10 cellular contexts compared by ENCODE assay signal in the genomic region with DNA sequence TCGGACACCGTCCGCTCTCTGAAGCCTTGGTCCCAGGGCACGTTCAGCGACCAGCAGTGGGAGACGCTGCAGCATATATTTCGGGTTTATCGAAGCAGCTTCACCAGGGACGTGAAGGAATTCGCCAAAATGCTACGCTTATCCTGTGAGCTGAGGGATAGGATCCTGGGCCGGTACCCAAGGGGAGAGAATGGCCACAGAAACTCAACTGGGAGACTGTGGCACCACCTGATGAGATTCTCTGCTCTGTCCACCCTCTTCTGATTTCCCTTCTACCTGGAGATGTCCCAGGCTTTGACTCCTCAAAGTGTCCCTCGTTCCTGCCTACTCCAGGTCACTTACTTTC. TPM values are rescaled to one million over a fixed set of nuclear protein-coding genes. Genes with fewer than 3 reads are reported as not detected.
A peak's percentile ranks its signal among the peaks of the same experiment; 100 is the strongest.
DNase-seq lines count a peak whose midpoint lies in the region; ATAC-seq and TF ChIP-seq lines count a peak whose summit lies in the region.
"Had no signal": no experiment of that assay in that cellular context is flagged by ENCODE, and none has a peak within 500 bp of the region (broad histone marks: within the 10 kb centered on the region; RNA-seq: fewer than 3 reads in every experiment).

No MANE protein-coding gene starts in this region.

- H3K9me3 Mint-ChIP-seq in T-helper 1 cell treated with Interleukin-12 subunit alpha and Interleukin-12 subunit beta and Interleukin-4 antibody, amounts not matched to agents 30 μg/mL and 1 μg/mL, for 36 hours = no peaks in the 10 kb centered on the region
- H3K9me3 Mint-ChIP-seq in stimulated activated naive CD8-positive, alpha-beta T cell treated with anti-CD3 and anti-CD28 coated beads, Interleukin-15, amount 100 ng/mL, for 72 hours = no peaks in the 10 kb centered on the region

- peaks cover 61% of the 10 kb centered on the region for H3K27me3 Mint-ChIP-seq in T-helper 1 cell treated with Interleukin-12 subunit alpha and Interleukin-12 subunit beta and Interleukin-4 antibody, amounts not matched to agents 30 μg/mL and 1 μg/mL, for 36 hours (ENCODE audit: low read depth)
- H3K27me3 Mint-ChIP-seq in stimulated activated naive CD8-positive, alpha-beta T cell treated with anti-CD3 and anti-CD28 coated beads, Interleukin-15, amount 100 ng/mL, for 72 hours = peaks cover 78% of the 10 kb centered on the region

- no peaks in the 10 kb centered on the region for H3K36me3 Mint-ChIP-seq in T-helper 1 cell treated with Interleukin-12 subunit alpha and Interleukin-12 subunit beta and Interleukin-4 antibody, amounts not matched to agents 30 μg/mL and 1 μg/mL, for 36 hours (ENCODE audit: low read depth)

- H3K27me3 ChIP-seq in ascending aorta = no peaks in the 10 kb centered on the region
- no peaks in the 10 kb centered on the region for H3K27me3 ChIP-seq in right lobe of liver

- WGBS in right lobe of liver (ENCODE audit: insufficient coverage, low coverage, low lambda C conversion rate, missing lambda C conversion rate) = 38% methylated on average over 8 of the region's 13 CpGs

- peaks cover 0 to 8% of the 10 kb centered on the region in 2 donors for H3K4me1 ChIP-seq in ascending aorta
- peaks cover 0 to 30% (median 7%) of the 10 kb centered on the region in 4 donors for H3K4me1 ChIP-seq in right lobe of liver

- DNase-seq in T-helper 1 cell (no peak), ascending aorta (ENCODE audit: low spot score in 2 of 2) (no peak), right lobe of liver (no peak), SKM-1 (lab: John Stamatoyannopoulos, UW; ENCODE audit: unreplicated experiment) (no peak), C1 segment of cervical spinal cord (lab: John Stamatoyannopoulos, UW) (no peak)
- no peak for DNase-seq in stimulated activated naive CD8-positive, alpha-beta T cell treated with anti-CD3 and anti-CD28 coated beads, Interleukin-15, amount 100 ng/mL, for 72 hours
- DNase-seq in activated CD8-positive, alpha-beta memory T cell treated with anti-CD3 and anti-CD28 coated beads, Interleukin-2, amount 50 U/mL, for 4 hours = no peak
- DNase-seq: NK-92 treated with Interleukin-12 subunit alpha and Interleukin-12 subunit beta, amount 100 ng/mL, for 24 hours; stimulated activated naive CD4-positive, alpha-beta T cell had no signal

- H3K27ac ChIP-seq in ascending aorta (no peak overlapping the region), right lobe of liver (no peak overlapping the region)

- no peak for TF ChIP-seq CTCF in ascending aorta (IDR thresholded peaks at IDR 0.05)
- no peak for TF ChIP-seq CTCF in right lobe of liver (IDR thresholded peaks at IDR 0.05)

- peak overlapping the region; percentile 78 for H3K4me3 Mint-ChIP-seq in T-helper 1 cell treated with Interleukin-12 subunit alpha and Interleukin-12 subunit beta and Interleukin-4 antibody, amounts not matched to agents 30 μg/mL and 1 μg/mL, for 36 hours
- peak overlapping the region; percentile 86 to 93 for H3K4me3 Mint-ChIP-seq in stimulated activated naive CD8-positive, alpha-beta T cell treated with anti-CD3 and anti-CD28 coated beads, Interleukin-15, amount 100 ng/mL, for 72 hours

- H3K27ac Mint-ChIP-seq in T-helper 1 cell treated with Interleukin-12 subunit alpha and Interleukin-12 subunit beta and Interleukin-4 antibody, amounts not matched to agents 30 μg/mL and 1 μg/mL, for 36 hours = no peak overlapping the region
- no peak overlapping the region for H3K27ac Mint-ChIP-seq in stimulated activated naive CD8-positive, alpha-beta T cell treated with anti-CD3 and anti-CD28 coated beads, Interleukin-15, amount 100 ng/mL, for 72 hours

- H3K4me1 Mint-ChIP-seq in T-helper 1 cell treated with Interleukin-12 subunit alpha and Interleukin-12 subunit beta and Interleukin-4 antibody, amounts not matched to agents 30 μg/mL and 1 μg/mL, for 36 hours (ENCODE audit: low read depth) = peaks cover 19% of the 10 kb centered on the region
- H3K4me1 Mint-ChIP-seq in stimulated activated naive CD8-positive, alpha-beta T cell treated with anti-CD3 and anti-CD28 coated beads, Interleukin-15, amount 100 ng/mL, for 72 hours = peaks cover 23% of the 10 kb centered on the region

- H3K9me3 ChIP-seq in ascending aorta (no peaks in the 10 kb centered on the region), right lobe of liver (no peaks in the 10 kb centered on the region)

- intact Hi-C loops in ascending aorta (cut with DNase I) = no loop called here
- intact Hi-C loops in right lobe of liver (cut with DNase I) = no loop called here

- no peaks in the 10 kb centered on the region for H3K36me3 ChIP-seq in ascending aorta
- H3K36me3 ChIP-seq in right lobe of liver = no peaks in the 10 kb centered on the region

- no peak for TF ChIP-seq POLR2A in right lobe of liver (IDR thresholded peaks at IDR 0.05)

- H3K4me3 ChIP-seq in ascending aorta = peak overlapping the region; percentile 45 to 75
- peak overlapping the region; percentile 49 to 63 (median 59) for H3K4me3 ChIP-seq in right lobe of liver

- ATAC-seq in right lobe of liver = no peak
- ATAC-seq in stimulated activated naive CD8-positive, alpha-beta T cell treated with anti-CD3 and anti-CD28 coated beads, Interleukin-15, amount 100 ng/mL, for 72 hours = no peak

RNA-seq across cellular contexts. Expression of a gene that starts 0.9 kb away (rescaled TPM):
- total RNA-seq in ascending aorta (not detected), right lobe of liver (1 to 10 TPM; 5.4 to 8.9 (median 7.1) TPM)
